In genomic region chr14:54767139-54767431, GRCh38 we compare ENCODE assay signal across 18 cellular contexts.
"Had no signal": no experiment of that assay in that cellular context is flagged by ENCODE, and none has a peak within 500 bp of the region (broad histone marks: within the 10 kb centered on the region; RNA-seq: fewer than 3 reads in every experiment).

No MANE protein-coding gene starts in this region.

- H3K27ac ChIP-seq: parathyroid adenoma, stomach had no signal

- H3K4me1 Mint-ChIP-seq: activated B cell treated with CpG ODN at 0.5 μM for 24 hours had no signal

- DNase-seq: activated B cell treated with CpG ODN at 0.5 μM for 24 hours; activated CD4-positive, alpha-beta T cell treated with anti-CD3 and anti-CD28 coated beads, Interleukin-2, amount 50 U/mL, for 4 hours; activated CD8-positive, alpha-beta memory T cell treated with anti-CD3 and anti-CD28 coated beads, Interleukin-2, amount 50 U/mL, for 4 hours; activated naive CD4-positive, alpha-beta T cell treated with anti-CD3 and anti-CD28 coated beads for 36 hours; amygdala; esophagus squamous epithelium; foreskin fibroblast; head of caudate nucleus; Peyer's patch; retina; SHP77 treated with DMSO at 0.1 percent for 48 hours; stomach; T-helper 2 cell had no signal

- H3K4me1 ChIP-seq: parathyroid adenoma, Peyer's patch had no signal

- H3K9me3 Mint-ChIP-seq: activated B cell treated with CpG ODN at 0.5 μM for 24 hours; activated naive CD4-positive, alpha-beta T cell treated with anti-CD3 and anti-CD28 coated beads for 36 hours; activated T-helper 1 cell treated with anti-CD3 and anti-CD28 coated beads, Interleukin-12 subunit alpha, Interleukin-12 subunit beta, Interleukin-2, Interleukin-4 antibody, amounts not matched to agents 30 ng/mL and 10 ng/mL and 1 ng/mL, durations not matched to agents 14 hours and 24 hours and 36 hours had no signal

- H3K27me3 Mint-ChIP-seq: activated B cell treated with CpG ODN at 0.5 μM for 24 hours had no signal

- H3K27ac Mint-ChIP-seq: activated B cell treated with CpG ODN at 0.5 μM for 24 hours; activated naive CD4-positive, alpha-beta T cell treated with anti-CD3 and anti-CD28 coated beads for 36 hours; activated T-helper 1 cell treated with anti-CD3 and anti-CD28 coated beads, Interleukin-12 subunit alpha, Interleukin-12 subunit beta, Interleukin-2, Interleukin-4 antibody, amounts not matched to agents 30 ng/mL and 10 ng/mL and 1 ng/mL, durations not matched to agents 14 hours and 24 hours and 36 hours had no signal

- H3K27me3 ChIP-seq: esophagus squamous epithelium, Peyer's patch, stomach, tibial nerve had no signal

- H3K4me3 Mint-ChIP-seq: activated B cell treated with CpG ODN at 0.5 μM for 24 hours; activated naive CD4-positive, alpha-beta T cell treated with anti-CD3 and anti-CD28 coated beads for 36 hours; activated T-helper 1 cell treated with anti-CD3 and anti-CD28 coated beads, Interleukin-12 subunit alpha, Interleukin-12 subunit beta, Interleukin-2, Interleukin-4 antibody, amounts not matched to agents 30 ng/mL and 10 ng/mL and 1 ng/mL, durations not matched to agents 14 hours and 24 hours and 36 hours had no signal

- H3K4me3 ChIP-seq: esophagus squamous epithelium, Peyer's patch, smooth muscle cell, stomach, tibial nerve had no signal

- ATAC-seq: left lobe of liver had no signal

- H3K9me3 ChIP-seq: esophagus squamous epithelium, Peyer's patch, stomach, tibial nerve had no signal
